14 cellular contexts compared by ENCODE assay signal in genomic region chr15:72220678-72221077, GRCh38. TPM values are rescaled to one million over a fixed set of nuclear protein-coding genes. Genes with fewer than 3 reads are reported as not detected.
DNase-seq lines count a peak whose midpoint lies in the region; ATAC-seq and TF ChIP-seq lines count a peak whose summit lies in the region.
"Had no signal": no experiment of that assay in that cellular context is flagged by ENCODE, and none has a peak within 500 bp of the region (broad histone marks: within the 10 kb centered on the region; RNA-seq: fewer than 3 reads in every experiment).

No MANE protein-coding gene starts in this region.

- H2BK15ac ChIP-seq in mesenchymal stem cell (ENCODE audit: low read depth, poor library complexity, severe bottlenecking), result no peak overlapping the region

- WGBS in right cardiac atrium, result 46% methylated on average over 1 of the region's 1 CpG
- WGBS in mesenchymal stem cell, result 75% methylated on average over 1 of the region's 1 CpG

- H3K4me3 ChIP-seq in right cardiac atrium (ENCODE audit: low read length) (no peak overlapping the region), mesenchymal stem cell (ENCODE audit: insufficient read depth in 1 of 2, low read depth in 1 of 2, low read length in 2 of 2) (no peak overlapping the region), vagina (no peak overlapping the region)
- H3K4me3 ChIP-seq: BLaER1 treated with 17β-estradiol and CSF1 and Interleukin-3, amounts not matched to agents 10 nM and 100 nM had no signal

- no peak for TF ChIP-seq CTCF in vagina (IDR thresholded peaks at IDR 0.05)

- peaks cover 3% of the 10 kb centered on the region for H3K79me1 ChIP-seq in mesenchymal stem cell (replicated peaks; ENCODE audit: low read length, poor library complexity, severe bottlenecking)

- H3K4me3 Mint-ChIP-seq in T-helper 17 cell, result no peak overlapping the region

- H3K27ac Mint-ChIP-seq in T-helper 17 cell, result peak overlapping the region; percentile 87

- H3K4me1 ChIP-seq in right cardiac atrium (ENCODE audit: control insufficient read depth, insufficient read depth, low read length) (peaks cover 20% of the 10 kb centered on the region), mesenchymal stem cell (ENCODE audit: control insufficient read depth, insufficient read depth, low read depth, low read length) (peaks cover 30% of the 10 kb centered on the region), vagina (peaks cover 52% of the 10 kb centered on the region)
- H3K4me1 ChIP-seq: parathyroid adenoma had no signal

- H3K18ac ChIP-seq in mesenchymal stem cell (ENCODE audit: low read depth in 1 of 2, low read length in 2 of 2), result no peak overlapping the region

- ATAC-seq in right cardiac atrium (no peak), left cardiac atrium (no peak), T-helper 17 cell (no peak), GM18517 (IDR thresholded peaks at IDR 0.05; ENCODE audit: unreplicated experiment) (no peak)

- no peak overlapping the region for H3K23ac ChIP-seq in mesenchymal stem cell (ENCODE audit: low read length in 2 of 2)

- no peak overlapping the region for H2BK12ac ChIP-seq in mesenchymal stem cell (ENCODE audit: low read length in 2 of 2)

- TF ChIP-seq POLR2A in vagina (IDR thresholded peaks at IDR 0.05), result no peak

- intact Hi-C loops in right cardiac atrium (cut with DNase I), result no loop called here
- intact Hi-C loops in left cardiac atrium (cut with DNase I), result no loop called here
- intact Hi-C loops in vagina (cut with DNase I), result no loop called here

- H4K91ac ChIP-seq in mesenchymal stem cell (ENCODE audit: low read length), result no peak overlapping the region

- H3K36me3 ChIP-seq in mesenchymal stem cell (ENCODE audit: control insufficient read depth in 1 of 2, insufficient read depth in 2 of 2, low read depth in 1 of 2, low read length in 2 of 2) (peaks cover 44 to 91% of the 10 kb centered on the region in 2 experiments), vagina (peaks cover 5 to 38% of the 10 kb centered on the region in 2 donors)

- no peaks in the 10 kb centered on the region for H3K27me3 Mint-ChIP-seq in T-helper 17 cell

- H3K9ac ChIP-seq in mesenchymal stem cell (ENCODE audit: low read length), result peak overlapping the region; percentile 24
- H3K9ac ChIP-seq: parathyroid adenoma had no signal

- H3K27ac ChIP-seq in right cardiac atrium (ENCODE audit: low read length) (peak overlapping the region; percentile 48), mesenchymal stem cell (ENCODE audit: low read length, poor library complexity, severe bottlenecking) (peak overlapping the region; percentile 72), vagina (peak overlapping the region; percentile 28)
- H3K27ac ChIP-seq: parathyroid adenoma had no signal

- no peak overlapping the region for H2BK5ac ChIP-seq in mesenchymal stem cell (ENCODE audit: low read depth, low read length, poor library complexity, severe bottlenecking)

- no peak overlapping the region for H3K4me2 ChIP-seq in mesenchymal stem cell (ENCODE audit: low read length, poor library complexity, severe bottlenecking)

- H3K14ac ChIP-seq in mesenchymal stem cell (ENCODE audit: low read length in 2 of 2), result no peak overlapping the region

- no peak overlapping the region for H2BK120ac ChIP-seq in mesenchymal stem cell (ENCODE audit: low read depth, low read length)

- H4K8ac ChIP-seq in mesenchymal stem cell (ENCODE audit: low read length), result no peak overlapping the region

- no peak overlapping the region for H2AFZ ChIP-seq in mesenchymal stem cell (ENCODE audit: low read depth, low read length)
- H2AFZ ChIP-seq: parathyroid adenoma had no signal

- H3K4ac ChIP-seq in mesenchymal stem cell (ENCODE audit: low read depth in 1 of 2, low read length in 2 of 2), result no peak overlapping the region

- H3K9me3 ChIP-seq in right cardiac atrium (ENCODE audit: control insufficient read depth, low read length), result no peaks in the 10 kb centered on the region
- no peaks in the 10 kb centered on the region for H3K9me3 ChIP-seq in T-helper 17 cell (ENCODE audit: control insufficient read depth, low read length, poor library complexity, severe bottlenecking)
- H3K9me3 ChIP-seq in mesenchymal stem cell (ENCODE audit: control insufficient read depth, low read length), result no peaks in the 10 kb centered on the region
- H3K9me3 ChIP-seq in vagina, result no peaks in the 10 kb centered on the region
- H3K9me3 ChIP-seq: BLaER1 treated with 17β-estradiol and CSF1 and Interleukin-3, amounts not matched to agents 10 nM and 100 nM had no signal

- DNase-seq in right cardiac atrium (no peak), left cardiac atrium (no peak), T-helper 17 cell (no peak), mesenchymal stem cell (no peak), vagina (ENCODE audit: extremely low spot score in 2 of 2) (no peak), GM19238 (ENCODE audit: insufficient read length, low spot score) (no peak), NCI-H526 treated with DMSO at 0.1 percent for 48 hours (lab: John Stamatoyannopoulos, UW) (no peak)
- DNase-seq: GF-D8; NCI-H1048; NCI-H446 treated with DMSO at 0.1 percent for 48 hours; stimulated activated CD8-positive, alpha-beta memory T cell treated with anti-CD3 and anti-CD28 coated beads, Interleukin-4, amount 100 ng/mL, for 48 hours had no signal

- H3K36me3 Mint-ChIP-seq in T-helper 17 cell (ENCODE audit: low read depth), result no peaks in the 10 kb centered on the region

- H3K27me3 ChIP-seq in right cardiac atrium (ENCODE audit: control insufficient read depth, insufficient read depth) (no peaks in the 10 kb centered on the region), mesenchymal stem cell (ENCODE audit: control insufficient read depth in 1 of 2, insufficient read depth in 1 of 2, low read length in 2 of 2) (no peaks in the 10 kb centered on the region), vagina (no peaks in the 10 kb centered on the region)
- H3K27me3 ChIP-seq: BLaER1 treated with 17β-estradiol and CSF1 and Interleukin-3, amounts not matched to agents 10 nM and 100 nM had no signal

- peak overlapping the region; percentile 76 for H2AK5ac ChIP-seq in mesenchymal stem cell (ENCODE audit: low read length, severe bottlenecking)

- H3K4me1 Mint-ChIP-seq in T-helper 17 cell, result peaks cover 45% of the 10 kb centered on the region

RNA-seq across cellular contexts. Expression of gene PKM, which starts 10.3 kb away (rescaled TPM):
- total RNA-seq in right cardiac atrium, result 1,000 to 10,000 TPM in 2 of 4 donors, 100 to 1,000 TPM in 2; 822 to 1,102 (median 1,021) TPM
- polyA plus RNA-seq in right cardiac atrium, result 840 TPM
- 1,000 to 10,000 TPM in 1 of 2 donors, 100 to 1,000 TPM in 1; 881 to 1,100 TPM for total RNA-seq in left cardiac atrium
- total RNA-seq in T-helper 17 cell, result 100 to 1,000 TPM; 343 to 428 TPM
- polyA plus RNA-seq in mesenchymal stem cell (2013, experiment 1 of 2), result 999 TPM
- 982 TPM for polyA plus RNA-seq in mesenchymal stem cell (2013, experiment 2 of 2)
- total RNA-seq in vagina, result 484 TPM

RNA-seq across cellular contexts. Expression of gene GRAMD2A, which starts 23.1 kb away (rescaled TPM):
- total RNA-seq in right cardiac atrium (under 1 TPM in 3 of 4 donors, not detected in 1; 0.40 to 0.71 (median 0.48) TPM), left cardiac atrium (not detected), T-helper 17 cell (not detected), vagina (7.4 TPM)
- polyA plus RNA-seq in right cardiac atrium, result 0.14 TPM
- not detected for polyA plus RNA-seq in mesenchymal stem cell (2013, experiment 1 of 2)
- 0.07 TPM for polyA plus RNA-seq in mesenchymal stem cell (2013, experiment 2 of 2)

RNA-seq across cellular contexts. Expression of gene PARP6, which starts 51.7 kb away (rescaled TPM):
- total RNA-seq in right cardiac atrium (10 to 100 TPM; 39.7 to 53.6 (median 45.0) TPM), left cardiac atrium (10 to 100 TPM; 30.4 to 36.0 TPM), T-helper 17 cell (100 to 1,000 TPM; 109 to 112 TPM), vagina (62.6 TPM)
- polyA plus RNA-seq in right cardiac atrium, result 34.5 TPM
- 35.6 TPM for polyA plus RNA-seq in mesenchymal stem cell (2013, experiment 1 of 2)
- 36.7 TPM for polyA plus RNA-seq in mesenchymal stem cell (2013, experiment 2 of 2)
